12 cellular contexts compared by ENCODE assay signal in the genomic region with DNA sequence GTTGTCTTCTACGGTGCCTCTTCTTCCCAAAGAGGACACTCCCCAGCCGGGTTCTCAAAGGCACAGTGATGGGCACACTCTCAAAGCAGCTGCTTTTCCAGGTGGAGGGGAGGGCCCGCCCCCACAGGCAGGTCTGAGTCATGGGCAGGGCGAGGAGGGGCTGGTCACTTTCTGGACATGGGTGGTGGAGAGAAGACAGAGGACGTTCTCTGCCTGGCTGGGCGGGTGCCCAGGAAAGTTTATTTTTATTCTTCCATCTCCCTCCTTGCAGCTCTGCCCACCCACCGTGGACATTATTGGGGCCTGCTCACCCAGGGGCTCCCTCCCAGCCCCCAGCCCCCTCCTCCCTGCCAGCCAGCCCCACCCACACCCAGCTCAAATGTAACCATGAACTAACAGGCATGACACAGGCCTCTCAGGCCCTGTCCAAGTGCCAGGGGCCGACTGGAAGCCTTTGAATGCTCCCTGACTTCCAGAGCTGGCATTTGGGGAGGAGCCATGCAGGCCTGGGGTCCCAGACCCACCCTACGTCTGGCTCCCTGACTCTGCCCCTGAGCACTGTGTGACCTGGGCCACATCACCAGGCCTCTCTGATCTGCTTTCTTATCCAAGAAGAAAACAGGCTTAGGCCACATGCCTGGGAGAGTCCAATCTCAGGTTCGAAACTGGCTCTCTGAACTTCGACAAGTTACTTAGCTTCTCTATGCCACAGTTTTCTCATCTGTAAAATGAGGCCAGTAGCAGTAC. TPM values are rescaled to one million over a fixed set of nuclear protein-coding genes. Genes with fewer than 3 reads are reported as not detected.
A peak's percentile ranks its signal among the peaks of the same experiment; 100 is the strongest.
DNase-seq lines count a peak whose midpoint lies in the region; ATAC-seq and TF ChIP-seq lines count a peak whose summit lies in the region.
"Had no signal": no experiment of that assay in that cellular context is flagged by ENCODE, and none has a peak within 500 bp of the region (broad histone marks: within the 10 kb centered on the region; RNA-seq: fewer than 3 reads in every experiment).

No MANE protein-coding gene starts in this region.

- H3K27me3 ChIP-seq in adipocyte (replicated peaks; ENCODE audit: control insufficient read depth, insufficient read depth, low read length) = no peaks in the 10 kb centered on the region
- no peaks in the 10 kb centered on the region for H3K27me3 ChIP-seq in sigmoid colon

- ATAC-seq in left cardiac atrium = peak; percentile 58 to 70
- ATAC-seq in HG02970 (IDR thresholded peaks at IDR 0.05; ENCODE audit: low FRiP score, unreplicated experiment) = no peak
- ATAC-seq in HG02870 (IDR thresholded peaks at IDR 0.05; ENCODE audit: unreplicated experiment) = no peak
- ATAC-seq: activated naive CD8-positive, alpha-beta T cell treated with anti-CD3 and anti-CD28 coated beads, Interleukin-2, amount 50 U/mL, for 24 hours; Panc1 had no signal

- H3K9ac ChIP-seq in adipocyte (ENCODE audit: low read length) = no peak overlapping the region

- H3K4me1 ChIP-seq in adipocyte (ENCODE audit: control insufficient read depth, insufficient read depth, low read length) = peaks cover 2% of the 10 kb centered on the region
- H3K4me1 ChIP-seq in sigmoid colon = peaks cover 0 to 59% (median 40%) of the 10 kb centered on the region in 4 donors

- peak in 1 of 4 donors; percentile 41 for TF ChIP-seq EP300 in sigmoid colon (IDR thresholded peaks at IDR 0.05)

- no peak overlapping the region for H3K4me3 Mint-ChIP-seq in Calu3 (ENCODE audit: low read depth, unreplicated experiment)
- H3K4me3 Mint-ChIP-seq: activated naive CD8-positive, alpha-beta T cell treated with anti-CD3 and anti-CD28 coated beads, Interleukin-2, amount 50 U/mL, for 24 hours had no signal

- CTCF ChIA-PET in Calu3 (lab: Charles Lee) = interaction anchor here (0.5 to 1.8 kb wide), 2 partner anchors 13 to 46 kb away, joined by 3 to 9 read pairs; no protein-coding TSS in a partner anchor

- no peak for TF ChIP-seq POLR2A in sigmoid colon (IDR thresholded peaks at IDR 0.05)

- peak overlapping the region; percentile 64 for H3K27ac Mint-ChIP-seq in Calu3 (ENCODE audit: unreplicated experiment)
- H3K27ac Mint-ChIP-seq: activated naive CD8-positive, alpha-beta T cell treated with anti-CD3 and anti-CD28 coated beads, Interleukin-2, amount 50 U/mL, for 24 hours had no signal

- TF ChIP-seq CTCF in Calu3 (IDR thresholded peaks at IDR 0.05; ENCODE audit: unreplicated experiment) (no peak), sigmoid colon (IDR thresholded peaks at IDR 0.05) (no peak)

- H3K36me3 ChIP-seq in adipocyte (ENCODE audit: control insufficient read depth, insufficient read depth, low read length, severe bottlenecking) = no peaks in the 10 kb centered on the region
- peaks cover 0 to 24% (median 12%) of the 10 kb centered on the region in 4 donors for H3K36me3 ChIP-seq in sigmoid colon

- DNase-seq in Calu3 = peak; percentile 46
- peak; percentile 56 for DNase-seq in adipocyte (ENCODE audit: low read depth)
- peak; percentile 77 for DNase-seq in left cardiac atrium
- DNase-seq in sigmoid colon = peak; percentile 90
- DNase-seq in AG20443 (ENCODE audit: low spot score) = no peak
- no peak for DNase-seq in NCI-H2029 (lab: John Stamatoyannopoulos, UW)
- DNase-seq: activated naive CD8-positive, alpha-beta T cell treated with anti-CD3 and anti-CD28 coated beads, Interleukin-2, amount 50 U/mL, for 24 hours; effector CD4-positive, alpha-beta T cell; hippocampal formation had no signal

- no peaks in the 10 kb centered on the region for H3K9me3 Mint-ChIP-seq in Calu3 (ENCODE audit: low read depth, unreplicated experiment)
- H3K9me3 Mint-ChIP-seq: activated naive CD8-positive, alpha-beta T cell treated with anti-CD3 and anti-CD28 coated beads, Interleukin-2, amount 50 U/mL, for 24 hours had no signal

- intact Hi-C loops in Calu3 (cut with micrococcal nuclease; ENCODE audit: unreplicated experiment) (no loop called here), left cardiac atrium (cut with DNase I) (no loop called here), sigmoid colon (cut with DNase I) (loop anchor here (2.0 kb wide), 1 partner anchor 72 kb away; no protein-coding TSS in a partner anchor)

- H3K36me3 Mint-ChIP-seq in Calu3 (ENCODE audit: insufficient read depth, unreplicated experiment) = peaks cover 94% of the 10 kb centered on the region

- H3K4me3 ChIP-seq in adipocyte (ENCODE audit: low read length) (no peak overlapping the region), sigmoid colon (no peak overlapping the region)

- H3K27ac ChIP-seq in sigmoid colon = peak overlapping the region; percentile 71 to 86 (median 76)

- H3K9me3 ChIP-seq in adipocyte (ENCODE audit: control insufficient read depth, low read length) = no peaks in the 10 kb centered on the region
- no peaks in the 10 kb centered on the region for H3K9me3 ChIP-seq in sigmoid colon

- H3K27me3 Mint-ChIP-seq in Calu3 (ENCODE audit: unreplicated experiment) = no peaks in the 10 kb centered on the region

- no TSS peak for BruUV-seq in Calu3 (replicated peaks; lab: Mats Ljungman, UMichigan)

- H3K4me1 Mint-ChIP-seq in Calu3 (ENCODE audit: low read depth, unreplicated experiment) = peaks cover 59% of the 10 kb centered on the region

- 66 to 77% methylated on average over 11 of the region's 11 CpGs for WGBS in sigmoid colon, 2 donors

RNA-seq across cellular contexts. Expression of a gene that starts 8.0 kb away (rescaled TPM):
- total RNA-seq in Calu3 (2022) = 261 and 311 TPM in 2 replicates
- 100 to 1,000 TPM; 383 to 695 TPM for total RNA-seq in left cardiac atrium
- total RNA-seq in sigmoid colon = 100 to 1,000 TPM in 2 of 4 donors, 10 to 100 TPM in 2; 14.8 to 104 (median 60.7) TPM
- polyA plus RNA-seq in sigmoid colon = 10 to 100 TPM in 1 of 3 donors, 1 to 10 TPM in 2; 6.5 to 71.1 (median 7.2) TPM

Comparison
In these comparisons a context has a peak if more than half of its experiments do, and no peak if none do; other contexts are left out.
1. DNase-seq: peak in Calu3 (single experiment), adipocyte (single experiment), left cardiac atrium (single experiment) and sigmoid colon (single experiment); none in AG20443 (single experiment) and NCI-H2029 (single experiment).
2. ATAC-seq: peak in left cardiac atrium (2 of 2); none in HG02970 (single experiment) and HG02870 (single experiment).